7 cellular contexts compared by ENCODE assay signal in genomic region chr5:154039458-154039829, GRCh38. TPM values are rescaled to one million over a fixed set of nuclear protein-coding genes. Genes with fewer than 3 reads are reported as not detected.
DNase-seq lines count a peak whose midpoint lies in the region; ATAC-seq and TF ChIP-seq lines count a peak whose summit lies in the region.

No MANE protein-coding gene starts in this region.

- H3K4me3 Mint-ChIP-seq in HFFc6 = peak overlapping the region; percentile 99
- peak overlapping the region; percentile 87 for H3K4me3 Mint-ChIP-seq in activated CD8-positive, alpha-beta T cell treated with anti-CD3 and anti-CD28 coated beads, Interleukin-2, amount 10 ng/mL, durations not matched to agents 7 days and 5 days
- peak overlapping the region; percentile 88 for H3K4me3 Mint-ChIP-seq in stimulated activated memory B cell treated with anti-CD40 and anti-IgM and Interleukin-4, amounts not matched to agents 10 μg/mL and 1 μg/mL and 100 μg/mL, for 72 hours

- peak overlapping the region; percentile 96 for H3K27ac Mint-ChIP-seq in HFFc6
- peak overlapping the region; percentile 97 for H3K27ac Mint-ChIP-seq in activated CD8-positive, alpha-beta T cell treated with anti-CD3 and anti-CD28 coated beads, Interleukin-2, amount 10 ng/mL, durations not matched to agents 7 days and 5 days
- H3K27ac Mint-ChIP-seq in stimulated activated memory B cell treated with anti-CD40 and anti-IgM and Interleukin-4, amounts not matched to agents 10 μg/mL and 1 μg/mL and 100 μg/mL, for 72 hours = peak overlapping the region; percentile 86

- POLR2A ChIA-PET in activated CD8-positive, alpha-beta T cell treated with anti-CD3 and anti-CD28 coated beads, Interleukin-2, amount 10 ng/mL, durations not matched to agents 7 days and 5 days (lab: Charles Lee) = interaction anchor here (0.6 to 2.4 kb wide), 14 partner anchors 9 to 897 kb away, joined by 3 to 16 read pairs (median 6); partner anchors contain the start of gene GALNT10

- CTCF ChIA-PET in activated CD8-positive, alpha-beta T cell treated with anti-CD3 and anti-CD28 coated beads, Interleukin-2, amount 10 ng/mL, durations not matched to agents 7 days and 5 days (lab: Charles Lee) = interaction anchor here (0.8 to 4.4 kb wide), 6 partner anchors 8 to 154 kb away, joined by 3 to 23 read pairs (median 4); no protein-coding TSS in a partner anchor

- H3K9me3 Mint-ChIP-seq in HFFc6 = no peaks in the 10 kb centered on the region
- H3K9me3 Mint-ChIP-seq in activated CD8-positive, alpha-beta T cell treated with anti-CD3 and anti-CD28 coated beads, Interleukin-2, amount 10 ng/mL, durations not matched to agents 7 days and 5 days (ENCODE audit: insufficient read depth) = no peaks in the 10 kb centered on the region
- H3K9me3 Mint-ChIP-seq in stimulated activated memory B cell treated with anti-CD40 and anti-IgM and Interleukin-4, amounts not matched to agents 10 μg/mL and 1 μg/mL and 100 μg/mL, for 72 hours = no peaks in the 10 kb centered on the region

- ATAC-seq in activated CD8-positive, alpha-beta T cell treated with anti-CD3 and anti-CD28 coated beads, Interleukin-2, amount 10 ng/mL, durations not matched to agents 7 days and 5 days = no peak
- no peak for ATAC-seq in stimulated activated memory B cell treated with anti-CD40 and anti-IgM and Interleukin-4, amounts not matched to agents 10 μg/mL and 1 μg/mL and 100 μg/mL, for 72 hours

- H3K27me3 Mint-ChIP-seq in HFFc6 (ENCODE audit: insufficient read depth) = peaks cover 3% of the 10 kb centered on the region
- H3K27me3 Mint-ChIP-seq in activated CD8-positive, alpha-beta T cell treated with anti-CD3 and anti-CD28 coated beads, Interleukin-2, amount 10 ng/mL, durations not matched to agents 7 days and 5 days (ENCODE audit: low read depth) = no peaks in the 10 kb centered on the region
- no peaks in the 10 kb centered on the region for H3K27me3 Mint-ChIP-seq in stimulated activated memory B cell treated with anti-CD40 and anti-IgM and Interleukin-4, amounts not matched to agents 10 μg/mL and 1 μg/mL and 100 μg/mL, for 72 hours

- H3K4me3 ChIP-seq in iPS-11a (ENCODE audit: low read depth, low read length) = peak overlapping the region; percentile 94

- peaks cover 8% of the 10 kb centered on the region; the same call in 1 of the 2 replicates for H3K36me3 Mint-ChIP-seq in HFFc6 (ENCODE audit: low read depth)
- peaks cover 12% of the 10 kb centered on the region for H3K36me3 Mint-ChIP-seq in activated CD8-positive, alpha-beta T cell treated with anti-CD3 and anti-CD28 coated beads, Interleukin-2, amount 10 ng/mL, durations not matched to agents 7 days and 5 days (ENCODE audit: low read depth)
- H3K36me3 Mint-ChIP-seq in stimulated activated memory B cell treated with anti-CD40 and anti-IgM and Interleukin-4, amounts not matched to agents 10 μg/mL and 1 μg/mL and 100 μg/mL, for 72 hours = peaks cover 7% of the 10 kb centered on the region

- TF ChIP-seq CTCF in HFFc6 (IDR thresholded peaks at IDR 0.05) = no peak

- DNase-seq in HFFc6 = no peak
- no peak for DNase-seq in activated CD8-positive, alpha-beta T cell treated with anti-CD3 and anti-CD28 coated beads, Interleukin-2, amount 10 ng/mL, durations not matched to agents 7 days and 5 days
- no peak for DNase-seq in NCI-H146 (lab: John Stamatoyannopoulos, UW)
- DNase-seq in NCI-H524 (lab: John Stamatoyannopoulos, UW) = no peak
- no peak for DNase-seq in HT-29 (ENCODE audit: low spot score)

- H3K4me1 Mint-ChIP-seq in HFFc6 (ENCODE audit: low read depth) = peaks cover 46% of the 10 kb centered on the region
- H3K4me1 Mint-ChIP-seq in activated CD8-positive, alpha-beta T cell treated with anti-CD3 and anti-CD28 coated beads, Interleukin-2, amount 10 ng/mL, durations not matched to agents 7 days and 5 days (ENCODE audit: low read depth) = peaks cover 52% of the 10 kb centered on the region
- peaks cover 30% of the 10 kb centered on the region for H3K4me1 Mint-ChIP-seq in stimulated activated memory B cell treated with anti-CD40 and anti-IgM and Interleukin-4, amounts not matched to agents 10 μg/mL and 1 μg/mL and 100 μg/mL, for 72 hours

RNA-seq across cellular contexts. Expression of gene MFAP3, which starts 0.7 kb away (rescaled TPM):
- 10 to 100 TPM; 23.5 to 30.1 (median 27.3) TPM for total RNA-seq in HFFc6 (2021; fragmentation: NEBNext Ultra II Directional; extraction: Animal tissue kit (Norgen Biotek cat#: 25700))
- total RNA-seq in activated CD8-positive, alpha-beta T cell treated with anti-CD3 and anti-CD28 coated beads, Interleukin-2, amount 10 ng/mL, durations not matched to agents 7 days and 5 days = 10 to 100 TPM; 21.0 to 23.0 TPM
- total RNA-seq in HT-29 (2014; rRNA removed; shearing (Covaris generic)) = 12.5 and 17.1 TPM in 2 replicates

RNA-seq across cellular contexts. Expression of gene FAM114A2, which starts 0.7 kb away (rescaled TPM):
- 10 to 100 TPM; 30.3 to 35.8 (median 34.6) TPM for total RNA-seq in HFFc6 (2021; fragmentation: NEBNext Ultra II Directional; extraction: Animal tissue kit (Norgen Biotek cat#: 25700))
- total RNA-seq in activated CD8-positive, alpha-beta T cell treated with anti-CD3 and anti-CD28 coated beads, Interleukin-2, amount 10 ng/mL, durations not matched to agents 7 days and 5 days = 10 to 100 TPM; 17.8 to 23.1 TPM
- total RNA-seq in HT-29 (2014; rRNA removed; shearing (Covaris generic)) = 3.9 and 5.8 TPM in 2 replicates
